In genomic region chr3:86969500-86970189, GRCh38 we compare ENCODE assay signal across 8 cellular contexts. TPM values are rescaled to one million over a fixed set of nuclear protein-coding genes. Genes with fewer than 3 reads are reported as not detected.
DNase-seq lines count a peak whose midpoint lies in the region; ATAC-seq, FAIRE-seq and TF ChIP-seq lines count a peak whose summit lies in the region.

No MANE protein-coding gene starts in this region.

- 72 to 100% methylated on average over 1 to 6 of the region's 6 CpGs for WGBS in H1 (ENCODE audit: extremely low coverage in 1 of 2, insufficient coverage in 1 of 2, insufficient read length in 1 of 2, insufficient replicate concordance in 2 of 2, low coverage in 1 of 2, low lambda C conversion rate in 2 of 2, missing lambda C conversion rate in 1 of 2), 2 experiments
- WGBS in psoas muscle, 3 donors = 67 to 76% (median 72%) methylated on average over 6 of the region's 6 CpGs

- no peak overlapping the region for H3K4ac ChIP-seq in H1 (replicated peaks; ENCODE audit: insufficient read length, low read depth, low read length)

- no peak overlapping the region for H3K23ac ChIP-seq in H1 (ENCODE audit: insufficient read length)

- no peak overlapping the region for H2BK12ac ChIP-seq in H1 (ENCODE audit: low read depth, low read length)

- H3K27ac Mint-ChIP-seq in activated CD4-positive, alpha-beta memory T cell treated with anti-CD3 and anti-CD28 coated beads for 36 hours = no peak overlapping the region
- no peak overlapping the region for H3K27ac Mint-ChIP-seq in activated CD4-positive, alpha-beta memory T cell treated with anti-CD3 and anti-CD28 coated beads, Interleukin-2, amount 10 ng/mL, durations not matched to agents 7 days and 5 days

- no peak overlapping the region for H3K9ac ChIP-seq in H1 (replicated peaks in 1 of 4; ENCODE audit: extremely low read depth in 1 of 4, low read depth in 3 of 4, low read length in 3 of 4)

- TF ChIP-seq CTCF in H1 (IDR thresholded peaks at IDR 0.05; ENCODE audit: control extremely low read depth in 1 of 3, insufficient read depth in 1 of 3, low read depth in 1 of 3, low read length in 3 of 3) (peak; percentile 30 to 81 (median 80)), psoas muscle (IDR thresholded peaks at IDR 0.05) (peak; percentile 47)

- ATAC-seq in psoas muscle = no peak

- H3K27ac ChIP-seq in H1 (ENCODE audit: low read depth, low read length) (no peak overlapping the region), psoas muscle (no peak overlapping the region)

- H3K36me3 ChIP-seq in H7 (replicated peaks; ENCODE audit: control insufficient read depth, insufficient read depth, low read length) (no peaks in the 10 kb centered on the region), H1 (ENCODE audit: control insufficient read depth in 2 of 4, insufficient read depth in 4 of 4, low read length in 3 of 4) (peaks cover 0 to 9% (median 6%) of the 10 kb centered on the region in 4 experiments; a peak in 4 of 8 replicates), psoas muscle (ENCODE audit: insufficient read depth in 1 of 2, low read depth in 1 of 2) (peaks cover 0 to 5% of the 10 kb centered on the region in 2 donors)

- no peak overlapping the region for H2BK120ac ChIP-seq in H1 (replicated peaks; ENCODE audit: low read depth, low read length)

- no peak overlapping the region for H3K4me2 ChIP-seq in H1 (ENCODE audit: insufficient read depth in 1 of 2, low read depth in 2 of 2, low read length in 2 of 2)

- H3K9me3 ChIP-seq in H1 (ENCODE audit: insufficient read depth in 2 of 2, low read depth in 1 of 2, low read length in 1 of 2) (peaks cover 0 to 5% of the 10 kb centered on the region in 2 experiments; a peak in 1 of 4 replicates), psoas muscle (no peaks in the 10 kb centered on the region)

- CTCF ChIA-PET in activated CD4-positive, alpha-beta memory T cell treated with anti-CD3 and anti-CD28 coated beads for 36 hours (lab: Charles Lee) = interaction anchor here (0.6 kb wide), 1 partner anchor 13 kb away, joined by 3 read pairs; no protein-coding TSS in a partner anchor
- CTCF ChIA-PET in activated CD4-positive, alpha-beta memory T cell treated with anti-CD3 and anti-CD28 coated beads, Interleukin-2, amount 10 ng/mL, durations not matched to agents 7 days and 5 days (lab: Charles Lee) = no interaction called here
- CTCF ChIA-PET in H1 (lab: Charles Lee; ENCODE audit: partially characterized antibody) = interaction anchor here (0.5 to 1.9 kb wide), 8 partner anchors 8 to 197 kb away, joined by 3 to 9 read pairs (median 3); no protein-coding TSS in a partner anchor

- peak; percentile 97 for FAIRE-seq in H1 (lab: Jason Lieb, UNC)

- no peaks in the 10 kb centered on the region for H3K27me3 Mint-ChIP-seq in activated CD4-positive, alpha-beta memory T cell treated with anti-CD3 and anti-CD28 coated beads for 36 hours
- H3K27me3 Mint-ChIP-seq in activated CD4-positive, alpha-beta memory T cell treated with anti-CD3 and anti-CD28 coated beads, Interleukin-2, amount 10 ng/mL, durations not matched to agents 7 days and 5 days = no peaks in the 10 kb centered on the region

- H2AFZ ChIP-seq in H1 (ENCODE audit: low read length) = no peak overlapping the region

- DNase-seq in activated CD4-positive, alpha-beta memory T cell treated with anti-CD3 and anti-CD28 coated beads for 36 hours = peak; percentile 28
- no peak for DNase-seq in activated CD4-positive, alpha-beta memory T cell treated with anti-CD3 and anti-CD28 coated beads, Interleukin-2, amount 10 ng/mL, durations not matched to agents 7 days and 5 days
- DNase-seq in H7 (peak; percentile 23), NCI-H526 treated with DMSO at 0.1 percent for 48 hours (lab: John Stamatoyannopoulos, UW) (peak; percentile 19), H1 (ENCODE audit: low read depth in 1 of 2, low spot score in 2 of 2) (peak; percentile 27 to 66), psoas muscle (no peak), ureter (ENCODE audit: low spot score) (no peak), COR-L47 (lab: John Stamatoyannopoulos, UW) (no peak)

- H3K56ac ChIP-seq in H1 (replicated peaks; ENCODE audit: insufficient read length, low read depth, low read length) = no peak overlapping the region

- H4K5ac ChIP-seq in H1 (ENCODE audit: insufficient read length, low read depth, low read length) = no peak overlapping the region

- H3K23me2 ChIP-seq in H1 (ENCODE audit: low read depth, low read length) = no peaks in the 10 kb centered on the region; the same call in 1 of the 2 replicates

- H3K18ac ChIP-seq in H1 (ENCODE audit: extremely low read depth, low read length) = no peak overlapping the region

- no peak overlapping the region for H3K14ac ChIP-seq in H1 (ENCODE audit: insufficient read length)

- intact Hi-C loops in activated CD4-positive, alpha-beta memory T cell treated with anti-CD3 and anti-CD28 coated beads for 36 hours (cut with micrococcal nuclease) = loop anchor here (1.0 to 10.0 kb wide), 3 partner anchors 113 to 199 kb away; no protein-coding TSS in a partner anchor
- intact Hi-C loops in psoas muscle (cut with DNase I) = loop anchor here (10.0 kb wide), 2 partner anchors 115 to 195 kb away; no protein-coding TSS in a partner anchor

- H3K4me1 Mint-ChIP-seq in activated CD4-positive, alpha-beta memory T cell treated with anti-CD3 and anti-CD28 coated beads for 36 hours (ENCODE audit: low read depth) = no peaks in the 10 kb centered on the region
- H3K4me1 Mint-ChIP-seq in activated CD4-positive, alpha-beta memory T cell treated with anti-CD3 and anti-CD28 coated beads, Interleukin-2, amount 10 ng/mL, durations not matched to agents 7 days and 5 days = no peaks in the 10 kb centered on the region

- H4K20me1 ChIP-seq in H1 (replicated peaks in 1 of 2; ENCODE audit: control insufficient read depth in 1 of 2, insufficient read depth in 2 of 2, low read length in 2 of 2) = no peaks in the 10 kb centered on the region

- H3K4me1 ChIP-seq in H1 (replicated peaks in 1 of 4; ENCODE audit: control insufficient read depth in 3 of 4, insufficient read depth in 4 of 4, low read length in 3 of 4) = peaks cover 0 to 3% (median 0%) of the 10 kb centered on the region in 4 experiments; a peak in 1 of 7 replicates
- H3K4me1 ChIP-seq in psoas muscle = no peaks in the 10 kb centered on the region

- peak; percentile 81 to 85 for TF ChIP-seq RAD21 in H1 (IDR thresholded peaks at IDR 0.05 in 1 of 2, conservative IDR thresholded peaks at IDR 0.05 in 1 of 2; ENCODE audit: low read depth in 2 of 2, low read length in 2 of 2)

- H4K91ac ChIP-seq in H1 (replicated peaks; ENCODE audit: insufficient read length, low read length) = no peak overlapping the region

- no peak for TF ChIP-seq POLR2A in H1 (IDR thresholded peaks at IDR 0.05; ENCODE audit: control extremely low read depth in 1 of 2, low read depth in 2 of 2, low read length in 2 of 2)

- no peak overlapping the region for H3K4me3 Mint-ChIP-seq in activated CD4-positive, alpha-beta memory T cell treated with anti-CD3 and anti-CD28 coated beads for 36 hours
- no peak overlapping the region for H3K4me3 Mint-ChIP-seq in activated CD4-positive, alpha-beta memory T cell treated with anti-CD3 and anti-CD28 coated beads, Interleukin-2, amount 10 ng/mL, durations not matched to agents 7 days and 5 days

- H2BK15ac ChIP-seq in H1 (ENCODE audit: low read length) = no peak overlapping the region

- H4K8ac ChIP-seq in H1 (ENCODE audit: extremely low read depth, insufficient read depth, low read length) = no peak overlapping the region

- H3K79me2 ChIP-seq in H1 (ENCODE audit: control insufficient read depth in 1 of 2, insufficient read depth in 2 of 2, low read length in 2 of 2) = no peaks in the 10 kb centered on the region

- H3K79me1 ChIP-seq in H1 (ENCODE audit: low read depth, low read length) = no peaks in the 10 kb centered on the region

- H2BK5ac ChIP-seq in H1 (ENCODE audit: low read depth, low read length) = no peak overlapping the region

- POLR2A ChIA-PET in activated CD4-positive, alpha-beta memory T cell treated with anti-CD3 and anti-CD28 coated beads for 36 hours (lab: Charles Lee) = no interaction called here
- POLR2A ChIA-PET in activated CD4-positive, alpha-beta memory T cell treated with anti-CD3 and anti-CD28 coated beads, Interleukin-2, amount 10 ng/mL, durations not matched to agents 7 days and 5 days (lab: Charles Lee) = no interaction called here
- POLR2A ChIA-PET in H1 (lab: Charles Lee; ENCODE audit: partially characterized antibody) = no interaction called here

- TF ChIP-seq EP300 in H1 (IDR thresholded peaks at IDR 0.05; ENCODE audit: borderline replicate concordance in 1 of 2, low read depth in 2 of 2, low read length in 2 of 2) = no peak

- H2AK5ac ChIP-seq in H1 (ENCODE audit: low read depth, low read length) = no peak overlapping the region

- H3K36me3 Mint-ChIP-seq in activated CD4-positive, alpha-beta memory T cell treated with anti-CD3 and anti-CD28 coated beads for 36 hours = no peaks in the 10 kb centered on the region
- no peaks in the 10 kb centered on the region for H3K36me3 Mint-ChIP-seq in activated CD4-positive, alpha-beta memory T cell treated with anti-CD3 and anti-CD28 coated beads, Interleukin-2, amount 10 ng/mL, durations not matched to agents 7 days and 5 days (ENCODE audit: low read depth)

- H3K27me3 ChIP-seq in H7 (ENCODE audit: control insufficient read depth, insufficient read depth, low read length) (no peaks in the 10 kb centered on the region), H1 (replicated peaks in 1 of 4; ENCODE audit: control insufficient read depth in 3 of 4, extremely low read depth in 1 of 4, insufficient read depth in 3 of 4, low read length in 3 of 4) (no peaks in the 10 kb centered on the region), psoas muscle (ENCODE audit: insufficient read depth in 3 of 3, low read length in 2 of 3) (no peaks in the 10 kb centered on the region)

- H3K4me3 ChIP-seq in H7 (ENCODE audit: insufficient read depth, low read depth, low read length) (no peak overlapping the region), H1 (ENCODE audit: extremely low read depth in 1 of 4, insufficient read depth in 2 of 4, low read depth in 3 of 4, low read length in 4 of 4) (no peak overlapping the region), psoas muscle (no peak overlapping the region)

- no peak overlapping the region for H2BK20ac ChIP-seq in H1 (ENCODE audit: low read length)

- no peaks in the 10 kb centered on the region for H3K9me3 Mint-ChIP-seq in activated CD4-positive, alpha-beta memory T cell treated with anti-CD3 and anti-CD28 coated beads for 36 hours
- H3K9me3 Mint-ChIP-seq in activated CD4-positive, alpha-beta memory T cell treated with anti-CD3 and anti-CD28 coated beads, Interleukin-2, amount 10 ng/mL, durations not matched to agents 7 days and 5 days = no peaks in the 10 kb centered on the region

RNA-seq across cellular contexts. Expression of gene VGLL3, which starts 21.3 kb away (rescaled TPM):
- total RNA-seq in activated CD4-positive, alpha-beta memory T cell treated with anti-CD3 and anti-CD28 coated beads for 36 hours = not detected
- total RNA-seq in activated CD4-positive, alpha-beta memory T cell treated with anti-CD3 and anti-CD28 coated beads, Interleukin-2, amount 10 ng/mL, durations not matched to agents 7 days and 5 days = not detected
- 1.5 and 1.8 TPM in 2 replicates for total RNA-seq in H7 (2014; rRNA removed; shearing (Covaris generic))
- 13.4 and 21.6 TPM in 2 replicates for total RNA-seq in H1 (2021; fragmentation: NEBNext Ultra II Directional; extraction: Animal tissue kit (Norgen Biotek cat#: 25700))
- polyA plus RNA-seq in H1 (2011; rRNA removed) = 21.6 and 24.2 TPM in 2 replicates
- polyA plus RNA-seq in H1 (2011; cell fraction: cytosol; rRNA removed) = 6.0 TPM
- polyA plus RNA-seq in H1 (2011; cell fraction: nucleus; rRNA removed) = 17.2 TPM
- 5.3 to 10.0 TPM (median 7.6 TPM) in 4 replicates for polyA plus RNA-seq in H1 (2012, experiment 1 of 2)
- polyA plus RNA-seq in H1 (2012, experiment 2 of 2) = 0.24 TPM
- polyA plus RNA-seq in H1 (2013, experiment 1 of 2) = 7.6 TPM
- polyA plus RNA-seq in H1 (2013, experiment 2 of 2) = 6.5 TPM
- polyA minus RNA-seq in H1 (2011; rRNA and poly(A)+ RNA removed) = 44.5 and 69.7 TPM in 2 replicates
- polyA minus RNA-seq in H1 (2011; cell fraction: cytosol; rRNA and poly(A)+ RNA removed) = 3.0 TPM
- polyA minus RNA-seq in H1 (2011; cell fraction: nucleus; rRNA and poly(A)+ RNA removed) = 18.2 TPM
- total RNA-seq in psoas muscle = 10 to 100 TPM in 3 of 4 donors, 1 to 10 TPM in 1; 3.2 to 15.1 (median 11.8) TPM
- 1 to 10 TPM; 1.2 to 1.6 (median 1.2) TPM for polyA plus RNA-seq in psoas muscle
- total RNA-seq in ureter = 51.7 TPM

Comparison
In these comparisons a context has a peak if more than half of its experiments do, and no peak if none do; other contexts are left out.
1. DNase-seq: peak in activated CD4-positive, alpha-beta memory T cell treated with anti-CD3 and anti-CD28 coated beads for 36 hours (single experiment), H7 (single experiment), NCI-H526 treated with DMSO at 0.1 percent for 48 hours (single experiment) and H1 (2 of 2); none in activated CD4-positive, alpha-beta memory T cell treated with anti-CD3 and anti-CD28 coated beads, Interleukin-2, amount 10 ng/mL, durations not matched to agents 7 days and 5 days (single experiment), psoas muscle (0 of 2), ureter (single experiment) and COR-L47 (single experiment).